In the genomic region with DNA sequence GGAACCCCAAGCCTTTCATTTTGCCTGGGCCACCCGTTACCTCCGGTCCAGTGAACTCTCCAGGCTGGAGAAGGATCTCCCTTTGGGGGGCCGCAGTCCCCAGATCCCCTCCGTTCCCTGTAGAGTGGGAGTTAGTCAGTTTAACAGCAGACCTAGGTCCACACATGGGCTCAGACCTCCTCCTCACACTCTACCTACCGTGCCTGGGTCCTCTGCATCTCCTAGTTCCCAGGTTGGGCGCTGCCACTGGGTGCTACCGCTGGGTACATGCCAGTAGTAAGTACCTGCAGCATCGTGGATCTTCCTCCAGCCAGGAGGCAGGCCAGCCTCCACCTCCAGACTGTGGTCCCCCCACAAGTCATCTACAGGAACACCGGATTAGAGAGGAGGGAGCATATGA, we compare ENCODE assay signal across 8 cellular contexts. TPM values are rescaled to one million over a fixed set of nuclear protein-coding genes. Genes with fewer than 3 reads are reported as not detected.
A peak's percentile ranks its signal among the peaks of the same experiment; 100 is the strongest.
DNase-seq lines count a peak whose midpoint lies in the region; ATAC-seq and TF ChIP-seq lines count a peak whose summit lies in the region.

No MANE protein-coding gene starts in this region.

- H4K20me1 ChIP-seq in PC-3 (ENCODE audit: low read length): no peaks in the 10 kb centered on the region

- POLR2A ChIA-PET in Caco-2 (lab: Charles Lee) (interaction anchor here (0.5 to 1.1 kb wide), 11 partner anchors 13 to 161 kb away, joined by 3 to 15 read pairs (median 5); a partner anchor contains a TSS), PC-3 (lab: Charles Lee; ENCODE audit: unreplicated experiment) (interaction anchor here (0.5 to 0.6 kb wide), 2 partner anchors 84 to 1061 kb away, joined by 5 to 6 read pairs; a partner anchor contains a TSS)

- peaks cover 6% of the 10 kb centered on the region for H3K4me1 Mint-ChIP-seq in Caco-2 (ENCODE audit: low read depth, unreplicated experiment)

- H3K27me3 ChIP-seq in Caco-2 (replicated peaks; ENCODE audit: control insufficient read depth, insufficient read depth, low read length): no peaks in the 10 kb centered on the region
- H3K27me3 ChIP-seq in PC-3 (ENCODE audit: low read length): no peaks in the 10 kb centered on the region
- no peaks in the 10 kb centered on the region for H3K27me3 ChIP-seq in parathyroid adenoma (ENCODE audit: control insufficient read depth, insufficient read depth, low read length)

- ATAC-seq in PC-3: no peak
- no peak for ATAC-seq in HG02610 (IDR thresholded peaks at IDR 0.05; ENCODE audit: unreplicated experiment)
- ATAC-seq in GM18909 (IDR thresholded peaks at IDR 0.05; ENCODE audit: poor library complexity, unreplicated experiment): no peak
- ATAC-seq in HG03469 (IDR thresholded peaks at IDR 0.05; ENCODE audit: unreplicated experiment): no peak
- no peak for ATAC-seq in GM21786 (IDR thresholded peaks at IDR 0.05; ENCODE audit: unreplicated experiment)

- peak overlapping the region; percentile 93 for H3K27ac Mint-ChIP-seq in Caco-2 (ENCODE audit: unreplicated experiment)

- H3K36me3 ChIP-seq in Caco-2 (ENCODE audit: control insufficient read depth, insufficient read depth, low read length): no peaks in the 10 kb centered on the region; the same call in 1 of the 2 replicates
- peaks cover 13% of the 10 kb centered on the region; the same call in 1 of the 2 replicates for H3K36me3 ChIP-seq in PC-3 (ENCODE audit: low read depth, low read length)
- H3K36me3 ChIP-seq in parathyroid adenoma (ENCODE audit: control insufficient read depth, insufficient read depth, low read length): no peaks in the 10 kb centered on the region

- peaks cover 47% of the 10 kb centered on the region for H3K36me3 Mint-ChIP-seq in Caco-2 (ENCODE audit: insufficient read depth, unreplicated experiment)

- no peaks in the 10 kb centered on the region for H3K9me3 Mint-ChIP-seq in Caco-2 (ENCODE audit: unreplicated experiment)

- H3K4me3 Mint-ChIP-seq in Caco-2 (ENCODE audit: unreplicated experiment): peak overlapping the region; percentile 84

- no peak overlapping the region for H3K27ac ChIP-seq in PC-3 (ENCODE audit: low read length)
- peak overlapping the region; percentile 75 for H3K27ac ChIP-seq in parathyroid adenoma

- H3K9me3 ChIP-seq in Caco-2 (no peaks in the 10 kb centered on the region), PC-3 (ENCODE audit: low read length) (no peaks in the 10 kb centered on the region), parathyroid adenoma (ENCODE audit: control insufficient read depth, low read length) (no peaks in the 10 kb centered on the region)

- no peaks in the 10 kb centered on the region for H3F3A ChIP-seq in PC-3 (ENCODE audit: low read length, unreplicated experiment)

- CTCF ChIA-PET in Caco-2 (lab: Charles Lee): interaction anchor here (0.6 to 1.0 kb wide), 5 partner anchors 9 to 123 kb away, joined by 3 read pairs; a partner anchor contains a TSS
- CTCF ChIA-PET in PC-3 (lab: Charles Lee): no interaction called here

- intact Hi-C loops in Caco-2 (cut with micrococcal nuclease; ENCODE audit: unreplicated experiment): loop anchor here (5.0 kb wide), 1 partner anchor 149 kb away; no protein-coding TSS in a partner anchor
- intact Hi-C loops in PC-3 (cut with micrococcal nuclease): no loop called here

- no peak for TF ChIP-seq CTCF in Caco-2 (IDR thresholded peaks at IDR 0.05; ENCODE audit: insufficient read depth in 1 of 2, low read depth in 1 of 2, low read length in 1 of 2, severe bottlenecking in 1 of 2, unreplicated experiment in 1 of 2)
- no peak for TF ChIP-seq CTCF in PC-3 (conservative IDR thresholded peaks at IDR 0.05; ENCODE audit: low read depth, low read length)
- TF ChIP-seq CTCF in epithelial cell of esophagus (IDR thresholded peaks at IDR 0.05; ENCODE audit: insufficient read depth, low read depth, low read length, missing control alignments): peak; percentile 5
- no peak for TF ChIP-seq CTCF in parathyroid adenoma (IDR thresholded peaks at IDR 0.05)

- peaks cover 7% of the 10 kb centered on the region; the same call in 1 of the 2 replicates for H3K4me1 ChIP-seq in Caco-2
- peaks cover 21% of the 10 kb centered on the region for H3K4me1 ChIP-seq in PC-3 (ENCODE audit: insufficient read depth, low read length)
- H3K4me1 ChIP-seq in parathyroid adenoma: peaks cover 19% of the 10 kb centered on the region

- no peaks in the 10 kb centered on the region for H3K27me3 Mint-ChIP-seq in Caco-2 (ENCODE audit: insufficient read depth, unreplicated experiment)

- H3K4me2 ChIP-seq in PC-3 (ENCODE audit: low read length): peak overlapping the region; percentile 94
- peak overlapping the region; percentile 82 for H3K4me2 ChIP-seq in parathyroid adenoma (ENCODE audit: low read length)

- H3K4me3 ChIP-seq in Caco-2 (ENCODE audit: low read depth, low read length) (peak overlapping the region; percentile 68), PC-3 (ENCODE audit: low read length) (peak overlapping the region; percentile 82), epithelial cell of esophagus (ENCODE audit: low read length) (peak overlapping the region; percentile 90), parathyroid adenoma (ENCODE audit: low read depth, low read length) (peak overlapping the region; percentile 80)

- H2AFZ ChIP-seq in PC-3 (ENCODE audit: low read length): peak overlapping the region; percentile 81
- peak overlapping the region; percentile 88 for H2AFZ ChIP-seq in parathyroid adenoma

- H3K79me2 ChIP-seq in PC-3 (ENCODE audit: low read length) (peaks cover 36% of the 10 kb centered on the region), parathyroid adenoma (no peaks in the 10 kb centered on the region)

- BruUV-seq in Caco-2 (replicated peaks; lab: Mats Ljungman, UMichigan) (TSS peak; percentile 65), PC-3 (replicated peaks; lab: Mats Ljungman, UMichigan) (no TSS peak)

- H3K9me2 ChIP-seq in PC-3 (replicated peaks; ENCODE audit: low read length): no peaks in the 10 kb centered on the region

- H3K9ac ChIP-seq in PC-3 (ENCODE audit: low read length) (peak overlapping the region; percentile 92), parathyroid adenoma (no peak overlapping the region)

- DNase-seq in Caco-2: no peak
- no peak for DNase-seq in PC-3
- no peak for DNase-seq in epithelial cell of esophagus (ENCODE audit: low read depth)

RNA-seq across cellular contexts. Expression of a gene that starts 0.8 kb away (rescaled TPM):
- 23.4 and 25.1 TPM in 2 replicates for total RNA-seq in Caco-2 (2022)
- 11.4 and 13.6 TPM in 2 replicates for total RNA-seq in PC-3 (2014; rRNA removed)

RNA-seq across cellular contexts. Expression of a gene that starts 1.1 kb away (rescaled TPM):
- 79.5 and 91.3 TPM in 2 replicates for total RNA-seq in Caco-2 (2022)
- total RNA-seq in PC-3 (2014; rRNA removed): 25.0 and 29.1 TPM in 2 replicates

RNA-seq across cellular contexts. Expression of a gene that starts 6.3 kb away (rescaled TPM):
- total RNA-seq in Caco-2 (2022) (44.0 and 50.3 TPM in 2 replicates), PC-3 (2014; rRNA removed) (48.6 and 55.8 TPM in 2 replicates)

RNA-seq across cellular contexts. Expression of a gene that starts 16.1 kb away (rescaled TPM):
- total RNA-seq in Caco-2 (2022) (7.6 and 8.0 TPM in 2 replicates), PC-3 (2014; rRNA removed) (not detected in 2 replicates)
